Comparison of ENCODE assay signal across 20 cellular contexts in genomic region chr9:136083558-136084190, GRCh38.
"Had no signal": no experiment of that assay in that cellular context is flagged by ENCODE, and none has a peak within 500 bp of the region (broad histone marks: within the 10 kb centered on the region; RNA-seq: fewer than 3 reads in every experiment).

No MANE protein-coding gene starts in this region.

- FAIRE-seq: astrocyte had no signal

- H3K9me3 ChIP-seq: breast epithelium, esophagus squamous epithelium, heart right ventricle, ovary, spleen, thoracic aorta, upper lobe of left lung had no signal

- H3K4me3 ChIP-seq: breast epithelium, esophagus squamous epithelium, heart right ventricle, ovary, spleen, thoracic aorta, upper lobe of left lung had no signal

- DNase-seq: activated CD4-positive, alpha-beta T cell treated with anti-CD3 and anti-CD28 coated beads, Interleukin-2, amount 10 ng/mL, durations not matched to agents 24 days and 14 days; activated CD4-positive, CD25-positive, alpha-beta regulatory T cell; activated CD8-positive, alpha-beta memory T cell treated with anti-CD3 and anti-CD28 coated beads, Interleukin-2, amount 50 U/mL, for 48 hours; activated effector memory CD4-positive, alpha-beta T cell treated with Interleukin-2 at 50 U/mL for 16 hours; activated naive CD4-positive, alpha-beta T cell treated with anti-CD3 and anti-CD28 coated beads, Interleukin-2, amount 50 U/mL, for 16 hours; activated T-cell treated with anti-CD3 and anti-CD28 coated beads, Interleukin-2, amount 50 U/mL, for 48 hours; effector CD8-positive, alpha-beta T cell; esophagus squamous epithelium; kidney glomerular epithelial cell; spleen; stimulated activated CD4-positive, alpha-beta T cell treated with anti-CD3 and anti-CD28 coated beads, Interleukin-4, amount 100 ng/mL, for 4 hours; T1000 had no signal

- H3K36me3 ChIP-seq: breast epithelium, ovary had no signal

- ATAC-seq: heart right ventricle; left ventricle myocardium superior; stimulated activated memory B cell treated with anti-CD40 and anti-IgM and Interleukin-4, amounts not matched to agents 10 μg/mL and 1 μg/mL and 100 μg/mL, for 72 hours had no signal

- H3K27me3 ChIP-seq: breast epithelium, esophagus squamous epithelium, heart right ventricle, ovary, upper lobe of left lung had no signal

- H3K27ac ChIP-seq: breast epithelium, heart right ventricle, ovary, spleen, thoracic aorta, upper lobe of left lung had no signal
